Comparison of ENCODE assay signal across 17 cellular contexts in the genomic region with DNA sequence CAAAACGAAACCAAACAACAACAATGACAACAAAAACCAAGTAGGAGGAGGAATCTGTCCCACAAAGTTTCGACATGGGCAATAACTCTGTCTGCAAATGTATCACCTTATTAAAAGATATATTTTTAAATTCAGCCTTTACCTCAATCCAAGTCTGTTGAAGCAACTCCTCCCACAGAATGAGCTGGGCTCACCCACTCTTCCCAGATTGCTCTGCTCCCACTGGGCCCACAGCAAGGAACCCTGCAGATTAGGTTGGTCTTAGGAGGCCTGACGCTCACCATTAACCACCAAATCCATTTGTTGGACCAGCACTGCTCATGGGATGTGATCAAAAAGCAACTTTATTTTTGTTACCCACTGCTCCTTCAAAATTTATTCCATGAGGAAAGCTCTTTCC.
DNase-seq lines count a peak whose midpoint lies in the region; TF ChIP-seq lines count a peak whose summit lies in the region.
"Had no signal": no experiment of that assay in that cellular context is flagged by ENCODE, and none has a peak within 500 bp of the region (broad histone marks: within the 10 kb centered on the region; RNA-seq: fewer than 3 reads in every experiment).

No MANE protein-coding gene starts in this region.

- no CpG with 5 or more reads among the region's 3 CpGs for WGBS in neuronal stem cell (ENCODE audit: extremely low coverage in 2 of 2, insufficient read length in 2 of 2, insufficient replicate concordance in 1 of 2), 2 donors

- no peak overlapping the region for H3K4ac ChIP-seq in neuronal stem cell (ENCODE audit: low read length)

- no peak overlapping the region for H3K4me3 Mint-ChIP-seq in endothelial cell (ENCODE audit: unreplicated experiment)
- no peak overlapping the region for H3K4me3 Mint-ChIP-seq in nephron progenitor cell
- H3K4me3 Mint-ChIP-seq: B cell; CD8-positive, alpha-beta T cell; H9 had no signal

- H3K23ac ChIP-seq in neuronal stem cell (ENCODE audit: low read depth, low read length, poor library complexity): no peak overlapping the region

- no peak overlapping the region for H3K4me3 ChIP-seq in neuronal stem cell (ENCODE audit: low read length in 2 of 2)
- H3K4me3 ChIP-seq: BLaER1 treated with 17β-estradiol and CSF1 and Interleukin-3, amounts not matched to agents 10 nM and 100 nM; GM12878 had no signal

- H3K27ac ChIP-seq in caudate nucleus (ENCODE audit: low read depth, low read length) (peak overlapping the region; percentile 82), neuronal stem cell (replicated peaks; ENCODE audit: low read length) (no peak overlapping the region), temporal lobe (ENCODE audit: low read depth, low read length) (peak overlapping the region; percentile 92)

- H3K9me3 ChIP-seq in neuronal stem cell (replicated peaks in 1 of 2; ENCODE audit: control insufficient read depth in 2 of 2, insufficient read depth in 1 of 2, low read depth in 1 of 2, low read length in 2 of 2): no peaks in the 10 kb centered on the region
- H3K9me3 ChIP-seq: BLaER1 treated with 17β-estradiol and CSF1 and Interleukin-3, amounts not matched to agents 10 nM and 100 nM had no signal

- H3K4me1 Mint-ChIP-seq in endothelial cell (ENCODE audit: unreplicated experiment) (peaks cover 71% of the 10 kb centered on the region), nephron progenitor cell (peaks cover 68% of the 10 kb centered on the region)
- H3K4me1 Mint-ChIP-seq: B cell had no signal

- no peak overlapping the region for H3K14ac ChIP-seq in neuronal stem cell (ENCODE audit: low read length)

- H3K36me3 ChIP-seq in neuronal stem cell (replicated peaks in 1 of 2; ENCODE audit: control insufficient read depth in 2 of 2, insufficient read depth in 2 of 2, low read length in 2 of 2): no peaks in the 10 kb centered on the region
- H3K36me3 ChIP-seq: BLaER1 treated with 17β-estradiol and CSF1 and Interleukin-3, amounts not matched to agents 10 nM and 100 nM had no signal

- H3K9me3 Mint-ChIP-seq in endothelial cell (ENCODE audit: unreplicated experiment) (no peaks in the 10 kb centered on the region), nephron progenitor cell (no peaks in the 10 kb centered on the region)
- H3K9me3 Mint-ChIP-seq: CD8-positive, alpha-beta T cell; H9 had no signal

- no peak overlapping the region for H2BK15ac ChIP-seq in neuronal stem cell (ENCODE audit: low read length)

- H3K36me3 Mint-ChIP-seq in endothelial cell (ENCODE audit: low read depth, unreplicated experiment) (no peaks in the 10 kb centered on the region), nephron progenitor cell (ENCODE audit: low read depth) (no peaks in the 10 kb centered on the region)
- H3K36me3 Mint-ChIP-seq: CD8-positive, alpha-beta T cell had no signal

- H3K27ac Mint-ChIP-seq in endothelial cell (ENCODE audit: unreplicated experiment) (peak overlapping the region; percentile 89), nephron progenitor cell (no peak overlapping the region)
- H3K27ac Mint-ChIP-seq: B cell; CD8-positive, alpha-beta T cell; H9 had no signal

- H2AK5ac ChIP-seq in neuronal stem cell (ENCODE audit: low read depth, low read length): no peak overlapping the region

- H3K27me3 Mint-ChIP-seq in endothelial cell (ENCODE audit: unreplicated experiment) (peaks cover 16% of the 10 kb centered on the region), nephron progenitor cell (ENCODE audit: low read depth, poor library complexity) (peaks cover 21% of the 10 kb centered on the region)

- no peak for DNase-seq in caudate nucleus (lab: John Stamatoyannopoulos, UW)
- DNase-seq in endothelial cell (ENCODE audit: low spot score): no peak
- DNase-seq in neuronal stem cell (ENCODE audit: low spot score): no peak
- DNase-seq in activated effector memory CD4-positive, alpha-beta T cell treated with Interleukin-2 at 50 U/mL for 16 hours: no peak
- DNase-seq in nephron progenitor cell: no peak
- DNase-seq in NCI-H748 (lab: John Stamatoyannopoulos, UW; ENCODE audit: unreplicated experiment): no peak
- no peak for DNase-seq in NOMO-1 treated with dmso at 0.1 percent for 144 hours (lab: John Stamatoyannopoulos, UW; ENCODE audit: unreplicated experiment)
- DNase-seq: CD8-positive, alpha-beta T cell; DMS 273 treated with DMSO at 0.1 percent for 48 hours; DMS53; DND-41; EL; H9 had no signal

- no peaks in the 10 kb centered on the region for H3K79me1 ChIP-seq in neuronal stem cell (ENCODE audit: low read depth, low read length)

- H4K91ac ChIP-seq in neuronal stem cell (ENCODE audit: low read depth, low read length, poor library complexity): no peak overlapping the region

- H2BK5ac ChIP-seq in neuronal stem cell (ENCODE audit: low read length): no peak overlapping the region

- peaks cover 4 to 6% of the 10 kb centered on the region in 2 donors for H3K4me1 ChIP-seq in neuronal stem cell (ENCODE audit: control insufficient read depth in 2 of 2, insufficient read depth in 1 of 2, low read depth in 1 of 2, low read length in 2 of 2)

- H3K18ac ChIP-seq in neuronal stem cell (ENCODE audit: low read length): peak overlapping the region; percentile 42

- H3K27me3 ChIP-seq in neuronal stem cell (ENCODE audit: control insufficient read depth in 3 of 3, insufficient read depth in 3 of 3, low read depth in 1 of 3, low read length in 3 of 3): no peaks in the 10 kb centered on the region
- H3K27me3 ChIP-seq: BLaER1 treated with 17β-estradiol and CSF1 and Interleukin-3, amounts not matched to agents 10 nM and 100 nM had no signal

- H4K8ac ChIP-seq in neuronal stem cell (ENCODE audit: low read depth, low read length): no peak overlapping the region

- no peak overlapping the region for H2BK120ac ChIP-seq in neuronal stem cell (ENCODE audit: low read depth, low read length)

- no peak overlapping the region for H3K4me2 ChIP-seq in neuronal stem cell (ENCODE audit: insufficient read depth, low read length, poor library complexity, severe bottlenecking)

- H2AFZ ChIP-seq in neuronal stem cell (ENCODE audit: low read length): no peak overlapping the region

- TF ChIP-seq CTCF in endothelial cell (IDR thresholded peaks at IDR 0.05; ENCODE audit: unreplicated experiment) (no peak), nephron progenitor cell (IDR thresholded peaks at IDR 0.05) (no peak)

- no peak overlapping the region for H3K9ac ChIP-seq in neuronal stem cell (ENCODE audit: low read depth, low read length, poor library complexity)
- H3K9ac ChIP-seq: BLaER1 treated with 17β-estradiol and CSF1 and Interleukin-3, amounts not matched to agents 10 nM and 100 nM had no signal

- H2BK12ac ChIP-seq in neuronal stem cell (ENCODE audit: low read length): no peak overlapping the region
